ENCODE assay signal across 15 cellular contexts in genomic region chr9:86079421-86080111, GRCh38. TPM values are rescaled to one million over a fixed set of nuclear protein-coding genes. Genes with fewer than 3 reads are reported as not detected.
DNase-seq lines count a peak whose midpoint lies in the region; ATAC-seq and TF ChIP-seq lines count a peak whose summit lies in the region.
"Had no signal": no experiment of that assay in that cellular context is flagged by ENCODE, and none has a peak within 500 bp of the region (broad histone marks: within the 10 kb centered on the region; RNA-seq: fewer than 3 reads in every experiment).

No MANE protein-coding gene starts in this region.

- peaks cover 18% of the 10 kb centered on the region for H3K4me1 Mint-ChIP-seq in neural progenitor cell

- peaks cover 42% of the 10 kb centered on the region for H3K79me2 ChIP-seq in neural progenitor cell (ENCODE audit: low read depth)

- H3K4me2 ChIP-seq in neural progenitor cell = no peak overlapping the region

- DNase-seq in EH (ENCODE audit: low read depth) (peak; percentile 27), M059J (ENCODE audit: low read depth) (peak; percentile 53), epithelial cell of proximal tubule (ENCODE audit: low read depth) (peak; percentile 54), neural progenitor cell (ENCODE audit: low spot score) (no peak), NCI-H2227 treated with DMSO at 0.1 percent for 48 hours (lab: John Stamatoyannopoulos, UW) (no peak), DMS53 (lab: John Stamatoyannopoulos, UW) (no peak), AML-193 (lab: John Stamatoyannopoulos, UW) (no peak)
- DNase-seq: activated CD4-positive, CD25-positive, alpha-beta regulatory T cell treated with anti-CD3 and anti-CD28 coated beads, Interleukin-2, amount 50 U/mL, for 72 hours; esophagus squamous epithelium; NCI-H2029 treated with DMSO at 0.1 percent for 48 hours; occipital lobe; small intestine; SW 1271 had no signal

- H3K27me3 Mint-ChIP-seq in neural progenitor cell (ENCODE audit: insufficient read depth, low read depth) = peaks cover 6% of the 10 kb centered on the region
- H3K27me3 Mint-ChIP-seq: stimulated activated naive CD8-positive, alpha-beta T cell treated with anti-CD3 and anti-CD28 coated beads, Interleukin-15, Interleukin-2, amounts not matched to agents 100 ng/mL and 50 ng/mL, for 24 hours had no signal

- H3K27ac ChIP-seq in neural progenitor cell = no peak overlapping the region
- H3K27ac ChIP-seq: esophagus squamous epithelium had no signal

- H3K4me3 Mint-ChIP-seq in neural progenitor cell = no peak overlapping the region
- H3K4me3 Mint-ChIP-seq: stimulated activated naive CD8-positive, alpha-beta T cell treated with anti-CD3 and anti-CD28 coated beads, Interleukin-15, Interleukin-2, amounts not matched to agents 100 ng/mL and 50 ng/mL, for 24 hours had no signal

- H3K36me3 ChIP-seq in neural progenitor cell = no peaks in the 10 kb centered on the region

- peak overlapping the region; percentile 20 for H3K27ac Mint-ChIP-seq in neural progenitor cell
- H3K27ac Mint-ChIP-seq: stimulated activated naive CD8-positive, alpha-beta T cell treated with anti-CD3 and anti-CD28 coated beads, Interleukin-15, Interleukin-2, amounts not matched to agents 100 ng/mL and 50 ng/mL, for 24 hours had no signal

- peaks cover 19% of the 10 kb centered on the region for H4K20me1 ChIP-seq in neural progenitor cell (ENCODE audit: low read depth)

- no peak for TF ChIP-seq CTCF in epithelial cell of proximal tubule (conservative IDR thresholded peaks at IDR 0.05; ENCODE audit: low read depth, low read length)
- TF ChIP-seq CTCF in neural progenitor cell (IDR thresholded peaks at IDR 0.05) = no peak

- no peaks in the 10 kb centered on the region for H3F3A ChIP-seq in neural progenitor cell (ENCODE audit: low read depth)

- no peaks in the 10 kb centered on the region for H3K27me3 ChIP-seq in neural progenitor cell
- H3K27me3 ChIP-seq: esophagus squamous epithelium had no signal

- peaks cover 41% of the 10 kb centered on the region for H3K36me3 Mint-ChIP-seq in neural progenitor cell

- H2AFZ ChIP-seq in neural progenitor cell (replicated peaks) = no peak overlapping the region

- H3K9me3 Mint-ChIP-seq in neural progenitor cell = peaks cover 2% of the 10 kb centered on the region
- H3K9me3 Mint-ChIP-seq: stimulated activated naive CD8-positive, alpha-beta T cell treated with anti-CD3 and anti-CD28 coated beads, Interleukin-15, Interleukin-2, amounts not matched to agents 100 ng/mL and 50 ng/mL, for 24 hours had no signal

- no peaks in the 10 kb centered on the region for H3K4me1 ChIP-seq in neural progenitor cell
- H3K4me1 ChIP-seq: esophagus squamous epithelium had no signal

- no peak overlapping the region for H3K9ac ChIP-seq in neural progenitor cell

- H3K9me3 ChIP-seq in neural progenitor cell (ENCODE audit: low read depth) = no peaks in the 10 kb centered on the region
- H3K9me3 ChIP-seq: esophagus squamous epithelium had no signal

- ATAC-seq in HG03432 (IDR thresholded peaks at IDR 0.05; ENCODE audit: unreplicated experiment) = no peak

- H3K4me3 ChIP-seq in epithelial cell of proximal tubule (ENCODE audit: low read depth, low read length) (no peak overlapping the region), neural progenitor cell (no peak overlapping the region)
- H3K4me3 ChIP-seq: esophagus squamous epithelium had no signal

RNA-seq across cellular contexts. Expression of gene GOLM1, which starts 19.8 kb away (rescaled TPM):
- total RNA-seq in M059J (2014; rRNA removed; shearing (Covaris generic)) = 40.6 and 66.3 TPM in 2 replicates
- 109 and 112 TPM in 2 replicates for total RNA-seq in epithelial cell of proximal tubule
- total RNA-seq in neural progenitor cell (ENCODE audit: low replicate concordance) = 73.7 and 83.5 TPM in 2 replicates

Comparison
In these comparisons a context has a peak if more than half of its experiments do, and no peak if none do; other contexts are left out.
1. DNase-seq: peak in EH (single experiment), M059J (single experiment) and epithelial cell of proximal tubule (single experiment); none in neural progenitor cell (single experiment), NCI-H2227 treated with DMSO at 0.1 percent for 48 hours (single experiment), DMS53 (single experiment) and AML-193 (0 of 2).